In genomic region chr1:57341721-57342120, GRCh38 we compare ENCODE assay signal across 29 cellular contexts.
"Had no signal": no experiment of that assay in that cellular context is flagged by ENCODE, and none has a peak within 500 bp of the region (broad histone marks: within the 10 kb centered on the region; RNA-seq: fewer than 3 reads in every experiment).

No MANE protein-coding gene starts in this region.

- H3K27me3 ChIP-seq: ascending aorta, body of pancreas, cardiac muscle cell had no signal

- DNase-seq: activated B cell treated with CpG ODN at 0.5 μM for 24 hours; activated CD4-positive, alpha-beta T cell treated with anti-CD3 and anti-CD28 coated beads for 1 hour; activated CD4-positive, alpha-beta T cell treated with anti-CD3 and anti-CD28 coated beads, Interleukin-2, amount 10 ng/mL, durations not matched to agents 24 days and 14 days; activated CD4-positive, alpha-beta T cell treated with anti-CD3 and anti-CD28 coated beads, Interleukin-2, amount 50 U/mL, for 48 hours; activated CD8-positive, alpha-beta memory T cell treated with anti-CD3 and anti-CD28 coated beads, Interleukin-2, amount 10 ng/mL, durations not matched to agents 7 days and 5 days; activated effector memory CD4-positive, alpha-beta T cell treated with anti-CD3 and anti-CD28 coated beads, Interleukin-2, amount 50 U/mL, for 16 hours; activated naive CD4-positive, alpha-beta T cell treated with Interleukin-2 at 50 U/mL for 16 hours; activated naive CD8-positive, alpha-beta T cell treated with anti-CD3 and anti-CD28 coated beads, Interleukin-2, amount 50 U/mL, for 24 hours; activated T-cell treated with anti-CD3 and anti-CD28 coated beads, Interleukin-2, amount 50 U/mL, for 24 hours; amniotic stem cell; body of pancreas; KG1; NCI-H1092; NCI-H2029 treated with DMSO at 0.1 percent for 48 hours; NCI-H345; NCI-H510A; NK-92 treated with Interleukin-12 subunit alpha and Interleukin-12 subunit beta, amount 100 ng/mL, for 24 hours; OCI-M1; RPMI8226; T-cell; T-helper 2 cell; T1000 had no signal

- H3K36me3 ChIP-seq: ascending aorta, cardiac muscle cell had no signal

- ATAC-seq: activated CD8-positive, alpha-beta memory T cell treated with anti-CD3 and anti-CD28 coated beads, Interleukin-2, amount 10 ng/mL, durations not matched to agents 7 days and 5 days; activated naive CD4-positive, alpha-beta T cell treated with anti-CD3 and anti-CD28 coated beads, Interleukin-2, amount 50 U/mL, for 72 hours; activated naive CD8-positive, alpha-beta T cell treated with anti-CD3 and anti-CD28 coated beads, Interleukin-2, amount 50 U/mL, for 24 hours; body of pancreas; Panc1; Right ventricle myocardium inferior; T-cell had no signal

- H3K4me3 ChIP-seq: ascending aorta, body of pancreas, cardiac muscle cell, SK-N-MC had no signal

- H3K27ac Mint-ChIP-seq: activated B cell treated with CpG ODN at 0.5 μM for 24 hours; activated CD4-positive, alpha-beta T cell treated with anti-CD3 and anti-CD28 coated beads, Interleukin-2, amount 10 ng/mL, durations not matched to agents 24 days and 14 days; activated CD8-positive, alpha-beta memory T cell treated with anti-CD3 and anti-CD28 coated beads, Interleukin-2, amount 10 ng/mL, durations not matched to agents 7 days and 5 days; activated naive CD4-positive, alpha-beta T cell treated with anti-CD3 and anti-CD28 coated beads, Interleukin-2, amount 50 U/mL, for 72 hours; activated naive CD8-positive, alpha-beta T cell treated with anti-CD3 and anti-CD28 coated beads, Interleukin-2, amount 50 U/mL, for 24 hours; activated T-cell treated with anti-CD3 and anti-CD28 coated beads, Interleukin-2, amount 50 U/mL, for 24 hours; IgD-negative memory B cell; T-cell had no signal

- H3K9me3 ChIP-seq: ascending aorta, body of pancreas had no signal

- H3K27me3 Mint-ChIP-seq: activated CD8-positive, alpha-beta memory T cell treated with anti-CD3 and anti-CD28 coated beads, Interleukin-2, amount 10 ng/mL, durations not matched to agents 7 days and 5 days had no signal

- H3K4me1 ChIP-seq: ascending aorta, body of pancreas had no signal

- H3K4me1 Mint-ChIP-seq: activated B cell treated with CpG ODN at 0.5 μM for 24 hours; activated CD4-positive, alpha-beta T cell treated with anti-CD3 and anti-CD28 coated beads, Interleukin-2, amount 10 ng/mL, durations not matched to agents 24 days and 14 days; activated CD8-positive, alpha-beta memory T cell treated with anti-CD3 and anti-CD28 coated beads, Interleukin-2, amount 10 ng/mL, durations not matched to agents 7 days and 5 days; activated naive CD8-positive, alpha-beta T cell treated with anti-CD3 and anti-CD28 coated beads, Interleukin-2, amount 50 U/mL, for 24 hours; IgD-negative memory B cell; T-cell had no signal

- H3K27ac ChIP-seq: ascending aorta, body of pancreas, cardiac muscle cell, SK-N-MC had no signal

- H3K9me3 Mint-ChIP-seq: activated B cell treated with CpG ODN at 0.5 μM for 24 hours; activated CD4-positive, alpha-beta T cell treated with anti-CD3 and anti-CD28 coated beads, Interleukin-2, amount 10 ng/mL, durations not matched to agents 24 days and 14 days; activated naive CD8-positive, alpha-beta T cell treated with anti-CD3 and anti-CD28 coated beads, Interleukin-2, amount 50 U/mL, for 24 hours; activated T-cell treated with anti-CD3 and anti-CD28 coated beads, Interleukin-2, amount 50 U/mL, for 24 hours had no signal

- H3K4me3 Mint-ChIP-seq: activated B cell treated with CpG ODN at 0.5 μM for 24 hours; activated CD4-positive, alpha-beta T cell treated with anti-CD3 and anti-CD28 coated beads, Interleukin-2, amount 10 ng/mL, durations not matched to agents 24 days and 14 days; activated CD8-positive, alpha-beta memory T cell treated with anti-CD3 and anti-CD28 coated beads, Interleukin-2, amount 10 ng/mL, durations not matched to agents 7 days and 5 days; activated naive CD8-positive, alpha-beta T cell treated with anti-CD3 and anti-CD28 coated beads, Interleukin-2, amount 50 U/mL, for 24 hours; activated T-cell treated with anti-CD3 and anti-CD28 coated beads, Interleukin-2, amount 50 U/mL, for 24 hours; IgD-negative memory B cell; T-cell had no signal

- H3K36me3 Mint-ChIP-seq: activated CD8-positive, alpha-beta memory T cell treated with anti-CD3 and anti-CD28 coated beads, Interleukin-2, amount 10 ng/mL, durations not matched to agents 7 days and 5 days; activated naive CD4-positive, alpha-beta T cell treated with anti-CD3 and anti-CD28 coated beads, Interleukin-2, amount 50 U/mL, for 72 hours; IgD-negative memory B cell; T-cell had no signal
